Comparison of ENCODE assay signal across 1 cellular context in the genomic region with DNA sequence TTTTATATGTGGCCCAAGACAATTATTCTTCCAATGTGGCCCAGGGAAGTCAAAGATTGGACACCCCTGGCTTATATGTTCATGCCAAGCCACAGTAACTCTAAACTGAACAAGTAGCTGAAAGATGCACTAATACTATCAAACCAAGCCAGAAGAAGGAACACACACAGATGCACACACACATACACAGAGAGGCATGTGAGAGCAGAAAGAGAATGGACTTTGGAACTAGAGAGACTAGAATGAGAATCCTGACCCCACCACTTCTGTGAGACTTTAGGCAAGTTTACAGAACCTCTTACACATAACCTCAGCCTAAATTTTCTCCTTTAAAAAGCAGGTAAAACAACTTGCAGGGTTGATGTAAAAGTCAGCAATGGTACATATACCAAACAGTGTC.
TF ChIP-seq lines count a peak whose summit lies in the region.

No MANE protein-coding gene starts in this region.

TF ChIP-seq in HepG2, 621 proteins besides CTCF, POLR2A, EP300 and RAD21:
- TF ChIP-seq ZNF335 (CRISPR knock-in tag; IDR thresholded peaks at IDR 0.05) (peak; percentile 66; the same call in 1 of the 2 replicates), SNAI1 (CRISPR knock-in tag; IDR thresholded peaks at IDR 0.05; ENCODE audit: borderline replicate concordance) (no peak), HNF4A (CRISPR knock-in tag; IDR thresholded peaks at IDR 0.05) (peak; percentile 75)
